ENCODE assay signal across 8 cellular contexts in the genomic region with DNA sequence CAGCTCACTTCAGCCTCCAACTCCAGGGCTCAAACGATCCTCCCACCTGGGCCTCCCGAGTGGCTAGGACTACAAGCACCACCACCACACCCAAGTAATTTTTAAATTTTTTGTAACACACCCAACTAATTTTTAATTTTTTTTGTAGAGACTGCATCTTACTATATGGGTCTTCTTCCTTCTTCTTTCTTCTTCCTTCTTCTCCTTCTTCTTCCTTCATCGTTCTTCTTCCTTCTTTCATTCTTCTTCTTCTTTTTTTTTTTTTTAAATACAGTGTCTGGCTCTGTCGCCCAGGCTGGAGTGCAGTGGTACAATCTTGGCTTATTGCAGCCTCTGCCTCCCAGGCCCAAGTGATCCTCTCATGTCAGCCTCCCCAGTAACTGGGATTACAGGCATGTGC. TPM values are rescaled to one million over a fixed set of nuclear protein-coding genes. Genes with fewer than 3 reads are reported as not detected.
DNase-seq lines count a peak whose midpoint lies in the region; ATAC-seq, FAIRE-seq and TF ChIP-seq lines count a peak whose summit lies in the region.

No MANE protein-coding gene starts in this region.

- no peak for TF ChIP-seq RAD21 in SK-N-SH (IDR thresholded peaks at IDR 0.05; ENCODE audit: low read length)

- H3K36me3 Mint-ChIP-seq in activated T-helper 17 cell treated with anti-CD3 and anti-CD28 coated beads, Interleukin-2, amount 50 U/mL, for 72 hours (ENCODE audit: low read depth), result peaks cover 37% of the 10 kb centered on the region

- peak overlapping the region; percentile 93 for H2AFZ ChIP-seq in SK-N-SH (ENCODE audit: low read depth)

- H3K36me3 ChIP-seq in SK-N-SH (replicated peaks in 1 of 2; ENCODE audit: control insufficient read depth in 1 of 2, insufficient read depth in 2 of 2, low read length in 1 of 2) (no peaks in the 10 kb centered on the region), kidney (ENCODE audit: control insufficient read depth in 1 of 2, insufficient read depth in 2 of 2, low read length in 2 of 2) (no peaks in the 10 kb centered on the region), stomach smooth muscle (ENCODE audit: control insufficient read depth in 2 of 2, insufficient read depth in 2 of 2, low read length in 2 of 2) (no peaks in the 10 kb centered on the region)

- FAIRE-seq in kidney (lab: Jason Lieb, UNC), result no peak

- H3K4me2 ChIP-seq in SK-N-SH, result peak overlapping the region; percentile 82

- ATAC-seq in SK-N-SH treated with all-trans-retinoic acid at 6 μM for 48 hours, result no peak
- no peak for ATAC-seq in activated T-helper 17 cell treated with anti-CD3 and anti-CD28 coated beads, Interleukin-2, amount 50 U/mL, for 72 hours (replicated peaks)

- H3K27me3 Mint-ChIP-seq in activated T-helper 17 cell treated with anti-CD3 and anti-CD28 coated beads, Interleukin-2, amount 50 U/mL, for 72 hours, result no peaks in the 10 kb centered on the region

- intact Hi-C loops in kidney (cut with DNase I), result no loop called here

- H3K9me3 Mint-ChIP-seq in activated T-helper 17 cell treated with anti-CD3 and anti-CD28 coated beads, Interleukin-2, amount 50 U/mL, for 72 hours, result no peaks in the 10 kb centered on the region

- no peaks in the 10 kb centered on the region for H3K9me3 ChIP-seq in SK-N-SH
- H3K9me3 ChIP-seq in kidney (ENCODE audit: control insufficient read depth in 1 of 2, low read length in 2 of 2), result no peaks in the 10 kb centered on the region
- no peaks in the 10 kb centered on the region for H3K9me3 ChIP-seq in stomach smooth muscle (ENCODE audit: control insufficient read depth in 2 of 2, low read length in 2 of 2)

- H3K4me3 ChIP-seq in SK-N-SH (ENCODE audit: low read depth in 2 of 2, low read length in 1 of 2) (peak overlapping the region in 1 of 2 experiments; percentile 75; a peak in 1 of 4 replicates), kidney (ENCODE audit: low read length in 2 of 2) (peak overlapping the region; percentile 90 to 91), stomach smooth muscle (ENCODE audit: low read length in 2 of 2) (peak overlapping the region; percentile 68 to 87)

- H4K20me1 ChIP-seq in SK-N-SH (ENCODE audit: insufficient read depth), result no peaks in the 10 kb centered on the region

- peaks cover 34% of the 10 kb centered on the region; the same call in 1 of the 2 replicates for H3K79me2 ChIP-seq in SK-N-SH (ENCODE audit: insufficient read depth)

- WGBS in SK-N-SH (ENCODE audit: low lambda C conversion rate), result 95% methylated on average over 4 of the region's 4 CpGs

- POLR2A ChIA-PET in SK-N-SH (lab: Yijun Ruan, JAX), result no interaction called here

- no peak for TF ChIP-seq CTCF in SK-N-SH (IDR thresholded peaks at IDR 0.05)
- TF ChIP-seq CTCF in kidney (IDR thresholded peaks at IDR 0.05; ENCODE audit: borderline replicate concordance, extremely low read depth, insufficient read depth), result no peak

- no peaks in the 10 kb centered on the region for H3K9me2 ChIP-seq in SK-N-SH

- H3K27me3 ChIP-seq in SK-N-SH (ENCODE audit: insufficient read depth) (no peaks in the 10 kb centered on the region), stomach smooth muscle (ENCODE audit: control insufficient read depth in 1 of 2, insufficient read depth in 2 of 2, low read length in 2 of 2) (no peaks in the 10 kb centered on the region)

- peaks cover 13% of the 10 kb centered on the region for H3F3A ChIP-seq in SK-N-SH (replicated peaks; ENCODE audit: insufficient read depth)

- H3K4me3 Mint-ChIP-seq in activated T-helper 17 cell treated with anti-CD3 and anti-CD28 coated beads, Interleukin-2, amount 50 U/mL, for 72 hours, result peak overlapping the region; percentile 97

- no peak for TF ChIP-seq EP300 in SK-N-SH (IDR thresholded peaks at IDR 0.05; ENCODE audit: borderline replicate concordance in 1 of 2, low read depth in 1 of 2, low read length in 1 of 2)

- H3K9ac ChIP-seq in SK-N-SH, result peak overlapping the region; percentile 86; the same call in 1 of the 2 replicates
- no peak overlapping the region for H3K9ac ChIP-seq in kidney (ENCODE audit: low read length in 2 of 2)
- peak overlapping the region in 1 of 2 donors; percentile 87 for H3K9ac ChIP-seq in stomach smooth muscle (ENCODE audit: low read length in 2 of 2)

- H3K27ac ChIP-seq in SK-N-SH (ENCODE audit: low read depth in 2 of 2, low read length in 1 of 2), result peak overlapping the region; percentile 89 to 91
- peak overlapping the region; percentile 85 to 91 for H3K27ac ChIP-seq in kidney (ENCODE audit: low read depth in 2 of 2, low read length in 2 of 2)
- peak overlapping the region; percentile 93 for H3K27ac ChIP-seq in stomach smooth muscle (ENCODE audit: low read length)

- DNase-seq in SK-N-SH (no peak), kidney (no peak), NCI-H187 (lab: John Stamatoyannopoulos, UW) (no peak), GM19238 (ENCODE audit: insufficient read length, low spot score) (no peak), HK-2 (ENCODE audit: unreplicated experiment) (no peak)

- H3K4me1 ChIP-seq in SK-N-SH (ENCODE audit: control insufficient read depth in 1 of 2, insufficient read depth in 2 of 2, low read depth in 1 of 2, low read length in 1 of 2) (peaks cover 4 to 6% of the 10 kb centered on the region in 2 experiments; a peak in 2 of 4 replicates), kidney (ENCODE audit: control insufficient read depth in 1 of 2, insufficient read depth in 1 of 2, low read depth in 1 of 2, low read length in 2 of 2) (peaks cover 0 to 5% of the 10 kb centered on the region in 2 donors), stomach smooth muscle (ENCODE audit: control insufficient read depth, insufficient read depth, low read length) (peaks cover 4% of the 10 kb centered on the region)

- CTCF ChIA-PET in SK-N-SH (lab: Yijun Ruan, JAX), result interaction anchor here (0.5 to 3.3 kb wide), 2 partner anchors 45 to 86 kb away, joined by 3 to 15 read pairs; no protein-coding TSS in a partner anchor

- peak overlapping the region; percentile 97 for H3K27ac Mint-ChIP-seq in activated T-helper 17 cell treated with anti-CD3 and anti-CD28 coated beads, Interleukin-2, amount 50 U/mL, for 72 hours

- H3K4me1 Mint-ChIP-seq in activated T-helper 17 cell treated with anti-CD3 and anti-CD28 coated beads, Interleukin-2, amount 50 U/mL, for 72 hours, result peaks cover 22% of the 10 kb centered on the region

TF ChIP-seq in SK-N-SH, 30 proteins besides CTCF, POLR2A, EP300 and RAD21:
- TF ChIP-seq POLR2AphosphoS5 (IDR thresholded peaks at IDR 0.05; ENCODE audit: low read depth, low read length) (no peak), JUND (IDR thresholded peaks at IDR 0.05) (no peak)
- TF ChIP-seq, protein P1, sequence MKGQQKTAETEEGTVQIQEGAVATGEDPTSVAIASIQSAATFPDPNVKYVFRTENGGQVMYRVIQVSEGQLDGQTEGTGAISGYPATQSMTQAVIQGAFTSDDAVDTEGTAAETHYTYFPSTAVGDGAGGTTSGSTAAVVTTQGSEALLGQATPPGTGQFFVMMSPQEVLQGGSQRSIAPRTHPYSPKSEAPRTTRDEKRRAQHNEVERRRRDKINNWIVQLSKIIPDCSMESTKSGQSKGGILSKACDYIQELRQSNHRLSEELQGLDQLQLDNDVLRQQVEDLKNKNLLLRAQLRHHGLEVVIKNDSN (IDR thresholded peaks at IDR 0.05; ENCODE audit: borderline replicate concordance, low read depth), result no peak
- TF ChIP-seq, protein P2, sequence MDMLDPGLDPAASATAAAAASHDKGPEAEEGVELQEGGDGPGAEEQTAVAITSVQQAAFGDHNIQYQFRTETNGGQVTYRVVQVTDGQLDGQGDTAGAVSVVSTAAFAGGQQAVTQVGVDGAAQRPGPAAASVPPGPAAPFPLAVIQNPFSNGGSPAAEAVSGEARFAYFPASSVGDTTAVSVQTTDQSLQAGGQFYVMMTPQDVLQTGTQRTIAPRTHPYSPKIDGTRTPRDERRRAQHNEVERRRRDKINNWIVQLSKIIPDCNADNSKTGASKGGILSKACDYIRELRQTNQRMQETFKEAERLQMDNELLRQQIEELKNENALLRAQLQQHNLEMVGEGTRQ (IDR thresholded peaks at IDR 0.05; ENCODE audit: borderline replicate concordance, low read depth, low read length), result no peak

TF ChIP-seq in SK-N-SH treated with all-trans-retinoic acid at 6 μM for 48 hours, 23 proteins besides CTCF, POLR2A, EP300 and RAD21:
- TF ChIP-seq TCF4 (CRISPR knock-in tag; IDR thresholded peaks at IDR 0.05; ENCODE audit: borderline replicate concordance) (no peak), ARNTL (CRISPR knock-in tag; IDR thresholded peaks at IDR 0.05; ENCODE audit: borderline replicate concordance, low read depth) (no peak), ZNF70 (CRISPR knock-in tag; IDR thresholded peaks at IDR 0.05) (no peak), ESRRG (CRISPR knock-in tag; IDR thresholded peaks at IDR 0.05) (no peak), ZNF565 (CRISPR knock-in tag; conservative IDR thresholded peaks at IDR 0.05; ENCODE audit: low read depth) (no peak), ZFP3 (CRISPR knock-in tag; IDR thresholded peaks at IDR 0.05) (no peak), ZFP30 (CRISPR knock-in tag; IDR thresholded peaks at IDR 0.05) (no peak)
- TF ChIP-seq, protein P3, sequence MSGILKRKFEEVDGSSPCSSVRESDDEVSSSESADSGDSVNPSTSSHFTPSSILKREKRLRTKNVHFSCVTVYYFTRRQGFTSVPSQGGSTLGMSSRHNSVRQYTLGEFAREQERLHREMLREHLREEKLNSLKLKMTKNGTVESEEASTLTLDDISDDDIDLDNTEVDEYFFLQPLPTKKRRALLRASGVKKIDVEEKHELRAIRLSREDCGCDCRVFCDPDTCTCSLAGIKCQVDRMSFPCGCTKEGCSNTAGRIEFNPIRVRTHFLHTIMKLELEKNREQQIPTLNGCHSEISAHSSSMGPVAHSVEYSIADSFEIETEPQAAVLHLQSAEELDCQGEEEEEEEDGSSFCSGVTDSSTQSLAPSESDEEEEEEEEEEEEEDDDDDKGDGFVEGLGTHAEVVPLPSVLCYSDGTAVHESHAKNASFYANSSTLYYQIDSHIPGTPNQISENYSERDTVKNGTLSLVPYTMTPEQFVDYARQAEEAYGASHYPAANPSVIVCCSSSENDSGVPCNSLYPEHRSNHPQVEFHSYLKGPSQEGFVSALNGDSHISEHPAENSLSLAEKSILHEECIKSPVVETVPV (CRISPR knock-in tag; IDR thresholded peaks at IDR 0.05), result no peak
TF ChIP-seq in SK-N-SH treated with all-trans-retinoic acid at 6 μM for 48 hours: peak in this region for 0.

RNA-seq across cellular contexts. Expression of a gene that starts 1.0 kb away (rescaled TPM):
- polyA plus RNA-seq in SK-N-SH (2012; rRNA removed), result 12.6 and 16.2 TPM in 2 replicates
- polyA plus RNA-seq in SK-N-SH (2012; cell fraction: cytosol; rRNA removed), result 20.2 and 20.7 TPM in 2 replicates
- 4.0 and 6.7 TPM in 2 replicates for polyA plus RNA-seq in SK-N-SH (2012; cell fraction: nucleus; rRNA removed)
- total RNA-seq in activated T-helper 17 cell treated with anti-CD3 and anti-CD28 coated beads, Interleukin-2, amount 50 U/mL, for 72 hours, result 10 to 100 TPM; 19.5 to 25.2 TPM
- total RNA-seq in kidney, result 38.6 TPM
- 35.8 TPM for polyA plus RNA-seq in kidney (ENCODE audit: insufficient read depth, low read depth, low replicate concordance)

RNA-seq across cellular contexts. Expression of a gene that starts 48.0 kb away (rescaled TPM):
- polyA plus RNA-seq in SK-N-SH (2012; rRNA removed) (7.1 and 8.5 TPM in 2 replicates), kidney (ENCODE audit: insufficient read depth, low read depth, low replicate concordance) (6.6 TPM)
- polyA plus RNA-seq in SK-N-SH (2012; cell fraction: cytosol; rRNA removed), result 8.6 and 9.8 TPM in 2 replicates
- polyA plus RNA-seq in SK-N-SH (2012; cell fraction: nucleus; rRNA removed), result 5.0 and 7.1 TPM in 2 replicates
- total RNA-seq in activated T-helper 17 cell treated with anti-CD3 and anti-CD28 coated beads, Interleukin-2, amount 50 U/mL, for 72 hours, result 100 to 1,000 TPM in 1 of 2 donors, 10 to 100 TPM in 1; 68.8 to 125 TPM
- 27.4 TPM for total RNA-seq in kidney
